1 cellular context compared by ENCODE assay signal in the genomic region with DNA sequence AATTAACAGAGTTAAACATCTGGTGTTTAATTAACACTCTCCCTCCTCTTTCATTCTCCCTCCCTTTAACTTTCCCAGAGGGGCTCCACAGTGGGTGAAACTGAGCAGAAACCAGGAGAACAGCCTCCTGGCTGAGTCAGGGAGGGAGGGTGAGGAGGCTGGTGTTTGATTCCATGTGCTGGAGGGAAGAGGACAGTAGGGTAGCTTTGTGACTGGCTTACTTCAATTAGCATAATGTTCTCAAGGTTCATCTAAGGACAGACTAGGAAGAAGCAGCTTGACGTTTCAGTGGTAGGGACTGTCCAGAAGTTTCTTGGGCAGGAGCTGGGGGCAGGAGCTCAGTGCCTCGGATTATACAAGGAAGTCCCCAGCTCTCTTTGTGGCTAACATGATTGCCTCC.
A peak's percentile ranks its signal among the peaks of the same experiment; 100 is the strongest.
TF ChIP-seq lines count a peak whose summit lies in the region.

No MANE protein-coding gene starts in this region.

TF ChIP-seq in H1, 55 proteins besides CTCF, POLR2A, EP300 and RAD21:
- TF ChIP-seq NANOG (IDR thresholded peaks at IDR 0.05; ENCODE audit: insufficient read depth, low read depth, low read length, poor library complexity, severe bottlenecking), result no peak
- TF ChIP-seq, protein P1, sequence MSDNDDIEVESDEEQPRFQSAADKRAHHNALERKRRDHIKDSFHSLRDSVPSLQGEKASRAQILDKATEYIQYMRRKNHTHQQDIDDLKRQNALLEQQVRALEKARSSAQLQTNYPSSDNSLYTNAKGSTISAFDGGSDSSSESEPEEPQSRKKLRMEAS (IDR thresholded peaks at IDR 0.05), result peak; percentile 58
